ENCODE assay signal across 8 cellular contexts in genomic region chr19:39403331-39404312, GRCh38. TPM values are rescaled to one million over a fixed set of nuclear protein-coding genes. Genes with fewer than 3 reads are reported as not detected.
DNase-seq lines count a peak whose midpoint lies in the region; ATAC-seq and TF ChIP-seq lines count a peak whose summit lies in the region.

No MANE protein-coding gene starts in this region.

- H3K4me3 ChIP-seq in OCI-LY1 (ENCODE audit: low read depth, low read length, poor library complexity, severe bottlenecking) (peak overlapping the region; percentile 43), mucosa of rectum (ENCODE audit: low read length in 2 of 2) (peak overlapping the region; percentile 58 to 72)

- H3K27ac ChIP-seq in OCI-LY1 (ENCODE audit: low read depth, low read length, poor library complexity, severe bottlenecking), result peak overlapping the region; percentile 96
- H3K27ac ChIP-seq in mucosa of rectum (ENCODE audit: low read depth in 2 of 2, low read length in 2 of 2), result peak overlapping the region; percentile 98 to 100

- H3K36me3 ChIP-seq in OCI-LY1 (ENCODE audit: insufficient read depth, low read length), result peaks cover 11% of the 10 kb centered on the region
- H3K36me3 ChIP-seq in mucosa of rectum (ENCODE audit: control insufficient read depth in 2 of 2, insufficient read depth in 2 of 2, low read length in 2 of 2), result peaks cover 9 to 10% of the 10 kb centered on the region in 2 donors

- TF ChIP-seq CTCF in OCI-LY1 (IDR thresholded peaks at IDR 0.05; ENCODE audit: low read length), result no peak

- ATAC-seq in HG03064 (IDR thresholded peaks at IDR 0.05; ENCODE audit: low read depth, unreplicated experiment) (peak; percentile 24), HG02610 (IDR thresholded peaks at IDR 0.05; ENCODE audit: unreplicated experiment) (no peak)

- H3K27me3 ChIP-seq in OCI-LY1 (ENCODE audit: insufficient read depth, low read length) (no peaks in the 10 kb centered on the region), mucosa of rectum (ENCODE audit: control insufficient read depth in 2 of 2, insufficient read depth in 2 of 2, low read length in 2 of 2) (no peaks in the 10 kb centered on the region)

- H3K4me1 ChIP-seq in OCI-LY1 (ENCODE audit: insufficient read depth, low read length, severe bottlenecking), result peaks cover 73% of the 10 kb centered on the region
- peaks cover 51 to 68% of the 10 kb centered on the region in 2 donors for H3K4me1 ChIP-seq in mucosa of rectum (ENCODE audit: control insufficient read depth in 2 of 2, insufficient read depth in 2 of 2, low read length in 2 of 2)

- H3K9me3 ChIP-seq in OCI-LY1 (ENCODE audit: low read length) (no peaks in the 10 kb centered on the region), mucosa of rectum (ENCODE audit: control insufficient read depth in 2 of 2, low read length in 2 of 2) (no peaks in the 10 kb centered on the region)

- peaks cover 2% of the 10 kb centered on the region for H3K79me2 ChIP-seq in OCI-LY1 (ENCODE audit: insufficient read depth, low read length)

- DNase-seq in Daoy (ENCODE audit: low read depth), result peak; percentile 93
- peak; percentile 94 for DNase-seq in activated T-cell treated with anti-CD3 and anti-CD28 coated beads for 24 hours (ENCODE audit: low read depth)
- DNase-seq in epidermal melanocyte (ENCODE audit: insufficient read length, low spot score), result peak; percentile 75
- peak; percentile 95 for DNase-seq in stimulated activated CD8-positive, alpha-beta memory T cell treated with anti-CD3 and anti-CD28 coated beads, Interleukin-2, amount 100 ng/mL, for 48 hours (ENCODE audit: low read depth in 2 of 2)

- peak overlapping the region; percentile 66 for H3K4me2 ChIP-seq in OCI-LY1 (ENCODE audit: low read length)

- H3F3A ChIP-seq in OCI-LY1 (ENCODE audit: insufficient read depth, low read length), result peaks cover 13% of the 10 kb centered on the region

- H4K20me1 ChIP-seq in OCI-LY1 (ENCODE audit: insufficient read depth, low read length), result no peaks in the 10 kb centered on the region

- H2AFZ ChIP-seq in OCI-LY1 (ENCODE audit: low read length), result no peak overlapping the region

- H3K9ac ChIP-seq in OCI-LY1 (ENCODE audit: low read length) (peak overlapping the region; percentile 72), mucosa of rectum (ENCODE audit: low read depth in 1 of 2, low read length in 2 of 2) (peak overlapping the region; percentile 86 to 93)

- no peaks in the 10 kb centered on the region for H3K9me2 ChIP-seq in OCI-LY1 (ENCODE audit: low read depth, low read length)

RNA-seq across cellular contexts. Expression of gene ZFP36, which starts 3.0 kb away (rescaled TPM):
- 0.21 and 2.1 TPM in 2 replicates for total RNA-seq in Daoy (2014; rRNA removed; shearing (Covaris generic))

RNA-seq across cellular contexts. Expression of gene PLEKHG2, which starts 8.8 kb away (rescaled TPM):
- 3.0 and 6.9 TPM in 2 replicates for total RNA-seq in Daoy (2014; rRNA removed; shearing (Covaris generic))

RNA-seq across cellular contexts. Expression of gene MED29, which starts 12.4 kb away (rescaled TPM):
- 20.7 and 41.1 TPM in 2 replicates for total RNA-seq in Daoy (2014; rRNA removed; shearing (Covaris generic))

RNA-seq across cellular contexts. Expression of gene PAF1, which starts 12.7 kb away (rescaled TPM):
- 43.2 and 56.7 TPM in 2 replicates for total RNA-seq in Daoy (2014; rRNA removed; shearing (Covaris generic))

RNA-seq across cellular contexts. Expression of gene RPS16, which starts 32.1 kb away (rescaled TPM):
- 54.9 and 71.8 TPM in 2 replicates for total RNA-seq in Daoy (2014; rRNA removed; shearing (Covaris generic))
